In the genomic region with DNA sequence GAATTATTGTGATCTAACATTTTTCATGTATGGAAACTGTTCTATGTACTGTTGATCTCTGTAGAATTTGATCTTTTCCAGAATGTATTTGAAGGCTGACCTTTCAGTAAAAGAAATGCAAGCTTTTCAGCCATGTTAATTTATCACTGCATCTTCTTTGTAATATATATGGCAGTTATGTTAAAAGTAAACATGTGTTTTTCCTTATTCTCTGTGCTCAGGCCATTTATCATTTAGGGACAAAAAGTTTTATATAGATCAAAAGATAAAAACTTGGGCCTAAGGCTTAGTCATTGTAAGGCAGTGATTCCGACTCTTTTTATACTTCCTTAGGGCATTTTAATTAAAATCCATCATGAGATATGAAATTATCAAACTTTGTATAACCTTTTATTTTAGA, we compare ENCODE assay signal across 18 cellular contexts. TPM values are rescaled to one million over a fixed set of nuclear protein-coding genes. Genes with fewer than 3 reads are reported as not detected.
DNase-seq lines count a peak whose midpoint lies in the region; ATAC-seq, FAIRE-seq and TF ChIP-seq lines count a peak whose summit lies in the region.
"Had no signal": no experiment of that assay in that cellular context is flagged by ENCODE, and none has a peak within 500 bp of the region (broad histone marks: within the 10 kb centered on the region; RNA-seq: fewer than 3 reads in every experiment).

No MANE protein-coding gene starts in this region.

- peaks cover 76% of the 10 kb centered on the region for H4K20me1 ChIP-seq in astrocyte (ENCODE audit: insufficient read depth, low read length)

- no peak for FAIRE-seq in astrocyte (lab: Jason Lieb, UNC)
- FAIRE-seq: endometrium had no signal

- H3K27ac Mint-ChIP-seq in astrocyte (ENCODE audit: unreplicated experiment) (no peak overlapping the region), nephron progenitor cell (peak overlapping the region; percentile 12), endothelial cell (ENCODE audit: unreplicated experiment) (no peak overlapping the region)
- H3K27ac Mint-ChIP-seq: activated CD4-positive, alpha-beta memory T cell treated with anti-CD3 and anti-CD28 coated beads for 36 hours; activated T-helper 17 cell treated with anti-CD3 and anti-CD28 coated beads, Interleukin-2, amount 50 U/mL, for 72 hours; dendritic cell treated with granulocyte-macrophage colony-stimulating factor and Interleukin-4, amounts not matched to agents 40 ng/mL and 50 ng/mL, for 4 days had no signal

- ATAC-seq in HG02870 (IDR thresholded peaks at IDR 0.05; ENCODE audit: unreplicated experiment), result no peak
- ATAC-seq: activated T-helper 17 cell treated with anti-CD3 and anti-CD28 coated beads, Interleukin-2, amount 50 U/mL, for 72 hours had no signal

- H3K27ac ChIP-seq in ACC112 (ENCODE audit: low read depth, low read length) (peak overlapping the region; percentile 75), astrocyte (ENCODE audit: low read depth, low read length) (peak overlapping the region; percentile 15)
- H3K27ac ChIP-seq: ovary had no signal

- H3K27me3 Mint-ChIP-seq in astrocyte (ENCODE audit: low read depth, unreplicated experiment) (no peaks in the 10 kb centered on the region), nephron progenitor cell (ENCODE audit: low read depth, poor library complexity) (no peaks in the 10 kb centered on the region), endothelial cell (ENCODE audit: unreplicated experiment) (peaks cover 4% of the 10 kb centered on the region)
- H3K27me3 Mint-ChIP-seq: activated CD4-positive, alpha-beta memory T cell treated with anti-CD3 and anti-CD28 coated beads for 36 hours; activated T-helper 17 cell treated with anti-CD3 and anti-CD28 coated beads, Interleukin-2, amount 50 U/mL, for 72 hours; dendritic cell treated with granulocyte-macrophage colony-stimulating factor and Interleukin-4, amounts not matched to agents 40 ng/mL and 50 ng/mL, for 4 days had no signal

- H3K27me3 ChIP-seq in ACC112 (ENCODE audit: insufficient read depth, low read length), result no peaks in the 10 kb centered on the region
- no peaks in the 10 kb centered on the region for H3K27me3 ChIP-seq in astrocyte (ENCODE audit: insufficient read depth, low read length)
- H3K27me3 ChIP-seq: ovary had no signal

- H3K9ac ChIP-seq in astrocyte (ENCODE audit: low read length), result no peak overlapping the region

- no peak overlapping the region for H3K4me2 ChIP-seq in astrocyte (ENCODE audit: low read length)

- H3K36me3 Mint-ChIP-seq in astrocyte (ENCODE audit: low read depth, unreplicated experiment) (peaks cover 3% of the 10 kb centered on the region), nephron progenitor cell (ENCODE audit: low read depth) (peaks cover 57% of the 10 kb centered on the region), endothelial cell (ENCODE audit: low read depth, unreplicated experiment) (peaks cover 2% of the 10 kb centered on the region)
- H3K36me3 Mint-ChIP-seq: activated CD4-positive, alpha-beta memory T cell treated with anti-CD3 and anti-CD28 coated beads for 36 hours had no signal

- H3K4me1 Mint-ChIP-seq in astrocyte (ENCODE audit: low read depth, unreplicated experiment), result peaks cover 14% of the 10 kb centered on the region
- H3K4me1 Mint-ChIP-seq in nephron progenitor cell, result peaks cover 16% of the 10 kb centered on the region
- H3K4me1 Mint-ChIP-seq in endothelial cell (ENCODE audit: unreplicated experiment), result no peaks in the 10 kb centered on the region

- TF ChIP-seq CTCF in astrocyte (IDR thresholded peaks at IDR 0.05; ENCODE audit: insufficient read depth, low read depth, low read length) (no peak), nephron progenitor cell (IDR thresholded peaks at IDR 0.05) (no peak), endothelial cell (IDR thresholded peaks at IDR 0.05; ENCODE audit: unreplicated experiment) (no peak)

- no peak overlapping the region for H3K4me3 Mint-ChIP-seq in astrocyte (ENCODE audit: unreplicated experiment)
- H3K4me3 Mint-ChIP-seq in nephron progenitor cell, result no peak overlapping the region
- no peak overlapping the region for H3K4me3 Mint-ChIP-seq in endothelial cell (ENCODE audit: unreplicated experiment)
- H3K4me3 Mint-ChIP-seq: activated CD4-positive, alpha-beta memory T cell treated with anti-CD3 and anti-CD28 coated beads for 36 hours; activated T-helper 17 cell treated with anti-CD3 and anti-CD28 coated beads, Interleukin-2, amount 50 U/mL, for 72 hours; CD14-positive monocyte; dendritic cell treated with granulocyte-macrophage colony-stimulating factor and Interleukin-4, amounts not matched to agents 40 ng/mL and 50 ng/mL, for 4 days; immature natural killer cell had no signal

- no peaks in the 10 kb centered on the region for H3K9me3 ChIP-seq in astrocyte (ENCODE audit: insufficient read depth, low read depth, low read length)
- H3K9me3 ChIP-seq: ovary had no signal

- H3K79me2 ChIP-seq in ACC112 (ENCODE audit: control insufficient read depth, insufficient read depth, low read length, unreplicated experiment) (peaks cover 77% of the 10 kb centered on the region), astrocyte (ENCODE audit: insufficient read depth, low read length) (peaks cover 90% of the 10 kb centered on the region)

- H3K4me1 ChIP-seq in ACC112 (ENCODE audit: control insufficient read depth, insufficient read depth, low read length, unreplicated experiment), result peaks cover 12% of the 10 kb centered on the region
- H3K4me1 ChIP-seq in astrocyte (ENCODE audit: insufficient read depth, low read length), result peaks cover 3% of the 10 kb centered on the region

- H3K4me3 ChIP-seq in ACC112 (ENCODE audit: low read depth, low read length), result no peak overlapping the region
- H3K4me3 ChIP-seq in astrocyte (ENCODE audit: insufficient read depth, low read depth, low read length), result no peak overlapping the region
- H3K4me3 ChIP-seq: ovary had no signal

- H2AFZ ChIP-seq in ACC112 (ENCODE audit: low read length, unreplicated experiment) (no peak overlapping the region), astrocyte (ENCODE audit: low read depth, low read length) (no peak overlapping the region)

- no peaks in the 10 kb centered on the region for H3K9me3 Mint-ChIP-seq in astrocyte (ENCODE audit: unreplicated experiment)
- H3K9me3 Mint-ChIP-seq in nephron progenitor cell, result no peaks in the 10 kb centered on the region
- no peaks in the 10 kb centered on the region for H3K9me3 Mint-ChIP-seq in endothelial cell (ENCODE audit: unreplicated experiment)
- H3K9me3 Mint-ChIP-seq: activated CD4-positive, alpha-beta memory T cell treated with anti-CD3 and anti-CD28 coated beads for 36 hours; activated T-helper 17 cell treated with anti-CD3 and anti-CD28 coated beads, Interleukin-2, amount 50 U/mL, for 72 hours; CD14-positive monocyte; dendritic cell treated with granulocyte-macrophage colony-stimulating factor and Interleukin-4, amounts not matched to agents 40 ng/mL and 50 ng/mL, for 4 days; immature natural killer cell had no signal

- H3K36me3 ChIP-seq in ACC112 (ENCODE audit: insufficient read depth, low read length) (peaks cover 3% of the 10 kb centered on the region; the same call in 1 of the 2 replicates), astrocyte (ENCODE audit: insufficient read depth, low read length) (no peaks in the 10 kb centered on the region)
- H3K36me3 ChIP-seq: ovary had no signal

- DNase-seq in M059J (ENCODE audit: low read depth), result peak; percentile 42
- no peak for DNase-seq in astrocyte (ENCODE audit: low read depth)
- no peak for DNase-seq in nephron progenitor cell
- no peak for DNase-seq in endothelial cell (ENCODE audit: low spot score)
- no peak for DNase-seq in AG08395 (ENCODE audit: low spot score)
- no peak for DNase-seq in iPS-NIHi11 (ENCODE audit: low spot score)
- DNase-seq: aorta, NCI-H1436 treated with DMSO at 0.1 percent for 48 hours, T1000 had no signal

RNA-seq across cellular contexts. Expression of gene KDM2A, which starts 48.7 kb away (rescaled TPM):
- total RNA-seq in M059J (2014; rRNA removed; shearing (Covaris generic)), result 19.0 and 36.1 TPM in 2 replicates
- total RNA-seq in astrocyte (65.2 and 70.4 TPM in 2 replicates), endothelial cell (ENCODE audit: unreplicated experiment) (76.9 TPM)
